1 cellular context compared by ENCODE assay signal in genomic region chr17:43766413-43767052, GRCh38.
TF ChIP-seq lines count a peak whose summit lies in the region.

No MANE protein-coding gene starts in this region.

TF ChIP-seq in GM12878, 131 proteins besides CTCF, POLR2A, EP300 and RAD21:
- TF ChIP-seq MEF2A (IDR thresholded peaks at IDR 0.05; ENCODE audit: insufficient read depth, low read depth, low read length) (no peak), SMC3 (IDR thresholded peaks at IDR 0.05; ENCODE audit: borderline replicate concordance, low read length) (peak; percentile 17; the same call in 1 of the 2 replicates)
